ENCODE assay signal across 22 cellular contexts in genomic region chr4:78624048-78624447, GRCh38.
DNase-seq lines count a peak whose midpoint lies in the region; ATAC-seq and TF ChIP-seq lines count a peak whose summit lies in the region.
"Had no signal": no experiment of that assay in that cellular context is flagged by ENCODE, and none has a peak within 500 bp of the region (broad histone marks: within the 10 kb centered on the region; RNA-seq: fewer than 3 reads in every experiment).

No MANE protein-coding gene starts in this region.

- H3K4me2 ChIP-seq in IMR-90 (ENCODE audit: low read depth, low read length) (no peak overlapping the region), hepatocyte (no peak overlapping the region)

- no peak for TF ChIP-seq RAD21 in IMR-90 (IDR thresholded peaks at IDR 0.05; ENCODE audit: low read length)

- H2BK120ac ChIP-seq in IMR-90 (ENCODE audit: low read depth, low read length) = peak overlapping the region; percentile 12; the same call in 1 of the 2 replicates

- TF ChIP-seq POLR2A in IMR-90 (IDR thresholded peaks at IDR 0.05; ENCODE audit: low read depth, low read length) = no peak

- POLR2A ChIA-PET in IMR-90 (lab: Charles Lee; ENCODE audit: unreplicated experiment) = no interaction called here

- dilution Hi-C loops in IMR-90 (cut with HindIII; ENCODE audit: low sequenced_read_pairs, unreplicated experiment) = loop anchor here (25.0 kb wide), 1 partner anchor 238 kb away; no protein-coding TSS in a partner anchor

- H4K5ac ChIP-seq in IMR-90 (ENCODE audit: low read depth, low read length) = no peak overlapping the region

- H3K4me3 ChIP-seq in IMR-90 (ENCODE audit: insufficient read depth, low read depth, low read length) (no peak overlapping the region), hepatocyte (no peak overlapping the region)
- H3K4me3 ChIP-seq: esophagus muscularis mucosa, tibial artery had no signal

- H2AK9ac ChIP-seq in IMR-90 (replicated peaks; ENCODE audit: low read depth, low read length, poor library complexity) = no peak overlapping the region

- no peak overlapping the region for H3K56ac ChIP-seq in IMR-90 (ENCODE audit: extremely low read depth, insufficient read depth, low read length)

- no peaks in the 10 kb centered on the region for H3K27me3 ChIP-seq in IMR-90 (ENCODE audit: control insufficient read depth, insufficient read depth, low read length)
- no peaks in the 10 kb centered on the region for H3K27me3 ChIP-seq in hepatocyte
- H3K27me3 ChIP-seq: brain microvascular endothelial cell, esophagus muscularis mucosa, tibial artery had no signal

- H3K79me2 ChIP-seq in hepatocyte = no peaks in the 10 kb centered on the region

- peak overlapping the region; percentile 11; the same call in 1 of the 2 replicates for H2AK5ac ChIP-seq in IMR-90 (ENCODE audit: low read depth, low read length)

- H3K36me3 Mint-ChIP-seq in activated CD4-positive, alpha-beta T cell treated with anti-CD3 and anti-CD28 coated beads, Interleukin-2, amount 10 ng/mL, durations not matched to agents 24 days and 14 days (ENCODE audit: low read depth) = no peaks in the 10 kb centered on the region
- H3K36me3 Mint-ChIP-seq: activated naive CD8-positive, alpha-beta T cell had no signal

- peak overlapping the region; percentile 26; the same call in 1 of the 2 replicates for H3K4ac ChIP-seq in IMR-90 (ENCODE audit: low read depth, low read length)

- 100% methylated on average over 1 of the region's 7 CpGs; no CpG with 5 or more reads in 1 of the 2 experiments for WGBS in IMR-90 (ENCODE audit: extremely low coverage in 2 of 2, insufficient read length in 1 of 2), 2 experiments
- 85% methylated on average over 7 of the region's 7 CpGs for WGBS in hepatocyte (ENCODE audit: low lambda C conversion rate, missing lambda C conversion rate)

- H3K18ac ChIP-seq in IMR-90 (ENCODE audit: low read depth, low read length) = no peak overlapping the region

- no peak overlapping the region for H2BK5ac ChIP-seq in IMR-90 (ENCODE audit: low read depth, low read length, poor library complexity, severe bottlenecking)

- H3K27ac ChIP-seq in IMR-90 (ENCODE audit: insufficient read depth, low read length) (no peak overlapping the region), hepatocyte (peak overlapping the region; percentile 51)
- H3K27ac ChIP-seq: brain microvascular endothelial cell, esophagus muscularis mucosa, KMS-11, tibial artery had no signal

- no peaks in the 10 kb centered on the region for H3K9me2 ChIP-seq in hepatocyte (replicated peaks; ENCODE audit: insufficient read depth)

- H4K20me1 ChIP-seq in IMR-90 (ENCODE audit: insufficient read depth, low read length) (no peaks in the 10 kb centered on the region), hepatocyte (ENCODE audit: insufficient read depth, poor library complexity, severe bottlenecking) (no peaks in the 10 kb centered on the region)

- no peaks in the 10 kb centered on the region for H3K79me1 ChIP-seq in IMR-90 (ENCODE audit: low read depth in 1 of 2, low read length in 2 of 2)

- H3K27ac Mint-ChIP-seq in activated CD4-positive, alpha-beta T cell treated with anti-CD3 and anti-CD28 coated beads, Interleukin-2, amount 10 ng/mL, durations not matched to agents 24 days and 14 days = no peak overlapping the region
- H3K27ac Mint-ChIP-seq: activated CD8-positive, alpha-beta T cell treated with anti-CD3 and anti-CD28 coated beads, Interleukin-2, amount 10 ng/mL, durations not matched to agents 7 days and 5 days; activated naive CD8-positive, alpha-beta T cell; activated T-cell treated with anti-CD3 and anti-CD28 coated beads, Interleukin-2, amount 50 U/mL, for 72 hours; CD4-positive, alpha-beta T cell; stimulated activated naive B cell treated with anti-CD40 and anti-IgM and Interleukin-4, amounts not matched to agents 10 μg/mL and 1 μg/mL and 100 μg/mL, for 72 hours had no signal

- ATAC-seq in IMR-90 (ENCODE audit: low read depth) (no peak), HG02870 (IDR thresholded peaks at IDR 0.05; ENCODE audit: unreplicated experiment) (no peak)
- ATAC-seq: activated CD8-positive, alpha-beta T cell treated with anti-CD3 and anti-CD28 coated beads, Interleukin-2, amount 10 ng/mL, durations not matched to agents 7 days and 5 days; activated T-cell treated with anti-CD3 and anti-CD28 coated beads, Interleukin-2, amount 50 U/mL, for 72 hours; right cardiac atrium; stimulated activated naive B cell treated with anti-CD40 and anti-IgM and Interleukin-4, amounts not matched to agents 10 μg/mL and 1 μg/mL and 100 μg/mL, for 72 hours had no signal

- peaks cover 19% of the 10 kb centered on the region for H3K4me1 Mint-ChIP-seq in activated CD4-positive, alpha-beta T cell treated with anti-CD3 and anti-CD28 coated beads, Interleukin-2, amount 10 ng/mL, durations not matched to agents 24 days and 14 days

- H3K9me1 ChIP-seq in IMR-90 (ENCODE audit: insufficient read depth, low read length) = 0 out of 2 replicates have a peak, but pooled peaks cover 4% of the 10 kb centered on the region

- no peaks in the 10 kb centered on the region for H3K9me3 ChIP-seq in IMR-90 (ENCODE audit: control insufficient read depth, insufficient read depth, low read length)
- H3K9me3 ChIP-seq in hepatocyte (ENCODE audit: low read depth) = no peaks in the 10 kb centered on the region
- H3K9me3 ChIP-seq: esophagus muscularis mucosa, tibial artery had no signal

- H4K91ac ChIP-seq in IMR-90 (ENCODE audit: insufficient read depth, low read depth, low read length) = no peak overlapping the region; the same call in 1 of the 2 replicates

- H3K9me3 Mint-ChIP-seq in activated CD4-positive, alpha-beta T cell treated with anti-CD3 and anti-CD28 coated beads, Interleukin-2, amount 10 ng/mL, durations not matched to agents 24 days and 14 days = no peaks in the 10 kb centered on the region
- H3K9me3 Mint-ChIP-seq: activated T-cell treated with anti-CD3 and anti-CD28 coated beads, Interleukin-2, amount 50 U/mL, for 72 hours; CD4-positive, alpha-beta T cell had no signal

- DNase-seq in Ammon's horn (ENCODE audit: low spot score) (peak; percentile 37), IMR-90 (no peak), RKO (ENCODE audit: low spot score) (peak; percentile 14), hepatocyte (ENCODE audit: low spot score) (no peak), amygdala (lab: John Stamatoyannopoulos, UW) (no peak), EL (no peak)
- DNase-seq in activated CD4-positive, alpha-beta T cell treated with anti-CD3 and anti-CD28 coated beads, Interleukin-2, amount 10 ng/mL, durations not matched to agents 24 days and 14 days = no peak
- DNase-seq: activated CD8-positive, alpha-beta T cell treated with anti-CD3 and anti-CD28 coated beads, Interleukin-2, amount 10 ng/mL, durations not matched to agents 7 days and 5 days; activated T-cell treated with anti-CD3 and anti-CD28 coated beads, Interleukin-2, amount 50 U/mL, for 72 hours; brain microvascular endothelial cell; CD4-positive, alpha-beta T cell; dermis blood vessel endothelial cell; NCI-H1436; NCI-H82; nucleus accumbens; right cardiac atrium; stimulated activated naive B cell treated with anti-CD40 and anti-IgM and Interleukin-4, amounts not matched to agents 10 μg/mL and 1 μg/mL and 100 μg/mL, for 72 hours; tibial artery had no signal

- no peak overlapping the region for H3K23ac ChIP-seq in IMR-90 (ENCODE audit: low read depth, low read length)

- H3K36me3 ChIP-seq in IMR-90 (ENCODE audit: control insufficient read depth, insufficient read depth, low read length) = no peaks in the 10 kb centered on the region
- H3K36me3 ChIP-seq in hepatocyte (replicated peaks; ENCODE audit: insufficient read depth, low read depth) = no peaks in the 10 kb centered on the region
- H3K36me3 ChIP-seq: brain microvascular endothelial cell, esophagus muscularis mucosa, tibial artery had no signal

- TF ChIP-seq CTCF in IMR-90 (conservative IDR thresholded peaks at IDR 0.05; ENCODE audit: low read depth, low read length) (no peak), hepatocyte (IDR thresholded peaks at IDR 0.05; ENCODE audit: poor library complexity) (no peak)

- no peak overlapping the region for H2AFZ ChIP-seq in IMR-90 (replicated peaks; ENCODE audit: low read length, poor library complexity)
- no peak overlapping the region for H2AFZ ChIP-seq in hepatocyte

- H4K8ac ChIP-seq in IMR-90 (ENCODE audit: low read depth in 2 of 2, low read length in 2 of 2) = no peak overlapping the region

- H2BK15ac ChIP-seq in IMR-90 (ENCODE audit: low read depth, low read length) = no peak overlapping the region

- no peaks in the 10 kb centered on the region for H3K27me3 Mint-ChIP-seq in activated CD4-positive, alpha-beta T cell treated with anti-CD3 and anti-CD28 coated beads, Interleukin-2, amount 10 ng/mL, durations not matched to agents 24 days and 14 days
- H3K27me3 Mint-ChIP-seq: activated naive CD8-positive, alpha-beta T cell; CD4-positive, alpha-beta T cell; stimulated activated naive B cell treated with anti-CD40 and anti-IgM and Interleukin-4, amounts not matched to agents 10 μg/mL and 1 μg/mL and 100 μg/mL, for 72 hours had no signal

- no TSS peak for BruUV-seq in IMR-90 (replicated peaks; lab: Mats Ljungman, UMichigan)

- no peak overlapping the region for H3K4me3 Mint-ChIP-seq in activated CD4-positive, alpha-beta T cell treated with anti-CD3 and anti-CD28 coated beads, Interleukin-2, amount 10 ng/mL, durations not matched to agents 24 days and 14 days
- H3K4me3 Mint-ChIP-seq: activated CD8-positive, alpha-beta T cell treated with anti-CD3 and anti-CD28 coated beads, Interleukin-2, amount 10 ng/mL, durations not matched to agents 7 days and 5 days; activated naive CD8-positive, alpha-beta T cell; activated T-cell treated with anti-CD3 and anti-CD28 coated beads, Interleukin-2, amount 50 U/mL, for 72 hours; CD4-positive, alpha-beta T cell; stimulated activated naive B cell treated with anti-CD40 and anti-IgM and Interleukin-4, amounts not matched to agents 10 μg/mL and 1 μg/mL and 100 μg/mL, for 72 hours had no signal

- intact Hi-C loops in IMR-90 (cut with micrococcal nuclease) = no loop called here
- intact Hi-C loops in activated CD4-positive, alpha-beta T cell treated with anti-CD3 and anti-CD28 coated beads, Interleukin-2, amount 10 ng/mL, durations not matched to agents 24 days and 14 days (cut with micrococcal nuclease) = no loop called here

- no peak overlapping the region for H3K9ac ChIP-seq in IMR-90 (ENCODE audit: low read depth, low read length)
- H3K9ac ChIP-seq: KMS-11 had no signal

- H3K4me1 ChIP-seq in IMR-90 (ENCODE audit: control insufficient read depth, insufficient read depth, low read length) (0 out of 2 replicates have a peak, but pooled peaks cover 2% of the 10 kb centered on the region), hepatocyte (ENCODE audit: insufficient read depth) (peaks cover 35% of the 10 kb centered on the region)
- H3K4me1 ChIP-seq: tibial artery had no signal

- in situ Hi-C loops in IMR-90 (cut with MboI; ENCODE audit: low sequenced_read_pairs) = no loop called here

- CTCF ChIA-PET in IMR-90 (lab: Yijun Ruan, JAX) = interaction anchor here (0.7 to 1.2 kb wide), 2 partner anchors 11 to 18 kb away, joined by 3 to 6 read pairs; no protein-coding TSS in a partner anchor

- H3K14ac ChIP-seq in IMR-90 (replicated peaks; ENCODE audit: low read depth, low read length) = no peak overlapping the region

- 0 out of 2 replicates have a peak overlapping the region, but pooled peaks have one; percentile 14 for H2BK20ac ChIP-seq in IMR-90 (ENCODE audit: low read depth, low read length)

Comparison
In these comparisons a context has a peak if more than half of its experiments do, and no peak if none do; other contexts are left out.
1. DNase-seq: peak in Ammon's horn (single experiment) and RKO (single experiment); none in IMR-90 (single experiment), hepatocyte (single experiment), amygdala (0 of 56), EL (single experiment) and activated CD4-positive, alpha-beta T cell treated with anti-CD3 and anti-CD28 coated beads, Interleukin-2, amount 10 ng/mL, durations not matched to agents 24 days and 14 days (single experiment).